ENCODE assay signal across 8 cellular contexts in the genomic region with DNA sequence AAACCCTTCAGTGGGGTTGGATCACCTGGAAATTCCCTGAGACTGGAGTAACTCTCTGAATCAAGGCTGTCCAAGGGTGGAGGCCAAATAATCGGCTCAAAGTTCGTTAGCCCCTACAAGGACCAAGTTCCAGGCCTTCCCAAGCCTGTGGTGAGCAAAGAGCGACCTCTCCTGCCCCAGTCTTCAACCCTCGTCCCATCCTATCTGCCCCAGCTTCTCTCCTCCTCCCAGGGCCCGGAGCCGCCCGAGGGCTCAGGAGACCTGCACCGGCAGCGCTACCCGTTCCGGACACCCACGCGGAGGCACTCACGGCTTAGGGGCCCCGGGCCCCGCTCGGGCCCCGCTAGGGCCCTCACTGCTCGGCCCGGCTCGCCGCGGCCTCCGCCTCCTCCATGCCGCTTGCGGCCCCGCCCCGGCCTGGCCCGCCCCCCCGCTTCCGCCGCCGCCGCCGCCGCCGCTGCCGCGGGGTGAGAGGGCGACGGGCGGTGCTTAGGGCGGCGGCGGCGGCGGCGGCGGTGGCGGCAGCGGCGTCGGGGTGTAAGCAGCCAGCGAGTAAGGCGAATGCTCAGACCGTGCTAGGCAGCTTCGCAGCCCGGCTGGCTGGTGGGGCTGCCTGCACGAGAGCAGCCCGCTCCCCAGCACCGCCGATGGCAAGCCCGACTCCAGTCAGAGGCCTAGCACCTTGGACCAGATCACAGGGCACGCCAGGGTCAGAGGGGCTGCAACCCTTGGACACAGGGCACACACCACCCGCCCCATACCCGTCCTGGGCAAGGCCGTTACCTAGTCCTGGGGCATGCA. TPM values are rescaled to one million over a fixed set of nuclear protein-coding genes. Genes with fewer than 3 reads are reported as not detected.
DNase-seq lines count a peak whose midpoint lies in the region; ATAC-seq lines count a peak whose summit lies in the region.

A gene (minus strand): TSS at position 409 of the 801 bp plus-strand sequence. CDS start 613 bp downstream, outside the sequence.

- peak within 1 kb of the TSS; percentile 82 for H3K27ac Mint-ChIP-seq in activated CD4-positive, alpha-beta T cell treated with anti-CD3 and anti-CD28 coated beads for 36 hours

- H3K36me3 Mint-ChIP-seq in activated CD4-positive, alpha-beta T cell treated with anti-CD3 and anti-CD28 coated beads for 36 hours (ENCODE audit: low read depth) = peaks cover 9% of the 10 kb centered on the region

- intact Hi-C loops in activated CD4-positive, alpha-beta T cell treated with anti-CD3 and anti-CD28 coated beads for 36 hours (cut with DNase I, micrococcal nuclease) = loop anchor here (1.0 kb wide), 6 partner anchors 13 to 615 kb away; a partner anchor contains a TSS

- POLR2A ChIA-PET in activated CD4-positive, alpha-beta T cell treated with anti-CD3 and anti-CD28 coated beads for 36 hours (lab: Charles Lee) = no interaction called here

- peak within 1 kb of the TSS; percentile 84 for H3K4me3 Mint-ChIP-seq in activated CD4-positive, alpha-beta T cell treated with anti-CD3 and anti-CD28 coated beads for 36 hours

- peak within 1 kb of the TSS; percentile 97 for H3K27ac ChIP-seq in cingulate gyrus (ENCODE audit: low read depth, low read length)

- H3K4me1 Mint-ChIP-seq in activated CD4-positive, alpha-beta T cell treated with anti-CD3 and anti-CD28 coated beads for 36 hours = peaks cover 19% of the 10 kb centered on the region

- peaks cover 2% of the 10 kb centered on the region for H3K27me3 Mint-ChIP-seq in activated CD4-positive, alpha-beta T cell treated with anti-CD3 and anti-CD28 coated beads for 36 hours

- CTCF ChIA-PET in activated CD4-positive, alpha-beta T cell treated with anti-CD3 and anti-CD28 coated beads for 36 hours (lab: Charles Lee) = interaction anchor here (0.6 to 3.9 kb wide), 5 partner anchors 25 to 387 kb away, joined by 3 to 18 read pairs (median 3); no protein-coding TSS in a partner anchor

- DNase-seq in SKM-1 treated with dmso at 0.1 percent for 144 hours (lab: John Stamatoyannopoulos, UW; ENCODE audit: unreplicated experiment) (peak; percentile 62), SKM-1 (lab: John Stamatoyannopoulos, UW; ENCODE audit: unreplicated experiment) (no peak), NCI-H2171 (lab: John Stamatoyannopoulos, UW) (peak; percentile 45), left lobe of liver (ENCODE audit: low spot score) (peak; percentile 80)
- DNase-seq in activated CD4-positive, alpha-beta T cell treated with anti-CD3 and anti-CD28 coated beads for 36 hours = peak; percentile 87
- DNase-seq in stimulated activated CD4-positive, alpha-beta T cell treated with anti-CD3 and anti-CD28 coated beads, Interleukin-2, amount 100 ng/mL, for 4 hours (ENCODE audit: low read depth) = peak; percentile 58

- ATAC-seq in HG02870 (IDR thresholded peaks at IDR 0.05; ENCODE audit: unreplicated experiment) = peak; percentile 83
- peak; percentile 94 for ATAC-seq in activated CD4-positive, alpha-beta T cell treated with anti-CD3 and anti-CD28 coated beads for 36 hours
- peak; percentile 89 for ATAC-seq in left lobe of liver

- H3K9me3 Mint-ChIP-seq in activated CD4-positive, alpha-beta T cell treated with anti-CD3 and anti-CD28 coated beads for 36 hours (ENCODE audit: low read depth) = no peaks in the 10 kb centered on the region

RNA-seq across cellular contexts. Expression of the gene that starts here (rescaled TPM):
- total RNA-seq in activated CD4-positive, alpha-beta T cell treated with anti-CD3 and anti-CD28 coated beads for 36 hours = 10 to 100 TPM; 36.4 to 36.5 TPM
- 39.8 TPM for total RNA-seq in left lobe of liver
